Comparison of ENCODE assay signal across 2 cellular contexts in genomic region chr17:82235056-82235774, GRCh38.
TF ChIP-seq lines count a peak whose summit lies in the region.

No MANE protein-coding gene starts in this region.

TF ChIP-seq in H1, 55 proteins besides CTCF, POLR2A, EP300 and RAD21:
- TF ChIP-seq KDM4A (IDR thresholded peaks at IDR 0.05; ENCODE audit: low read depth, low read length, severe bottlenecking): no peak
- no peak for TF ChIP-seq SP2 (IDR thresholded peaks at IDR 0.05; ENCODE audit: low read length)
- TF ChIP-seq CBX5 (IDR thresholded peaks at IDR 0.05; ENCODE audit: low read depth, low read length): no peak

TF ChIP-seq in GM12891, 5 proteins besides CTCF, POLR2A, EP300 and RAD21:
- TF ChIP-seq POLR2AphosphoS5 (IDR thresholded peaks at IDR 0.05; ENCODE audit: low read depth, low read length): no peak
- no peak for TF ChIP-seq PAX5 (IDR thresholded peaks at IDR 0.05; ENCODE audit: insufficient read depth, low read length, severe bottlenecking)
- TF ChIP-seq POU2F2 (IDR thresholded peaks at IDR 0.05; ENCODE audit: low read depth, low read length): no peak
- no peak for TF ChIP-seq TAF1 (IDR thresholded peaks at IDR 0.05; ENCODE audit: low read depth, low read length)
- TF ChIP-seq SPI1 (IDR thresholded peaks at IDR 0.05; ENCODE audit: low read depth, low read length): no peak
TF ChIP-seq in GM12891: peak in this region for 0.
